ENCODE assay signal across 20 cellular contexts in genomic region chr1:98921817-98922216, GRCh38.
DNase-seq lines count a peak whose midpoint lies in the region; ATAC-seq and TF ChIP-seq lines count a peak whose summit lies in the region.
"Had no signal": no experiment of that assay in that cellular context is flagged by ENCODE, and none has a peak within 500 bp of the region (broad histone marks: within the 10 kb centered on the region; RNA-seq: fewer than 3 reads in every experiment).

No MANE protein-coding gene starts in this region.

- no peaks in the 10 kb centered on the region for H3K9me3 ChIP-seq in SK-N-SH
- no peaks in the 10 kb centered on the region for H3K9me3 ChIP-seq in RWPE2 (ENCODE audit: severe bottlenecking)
- no peaks in the 10 kb centered on the region for H3K9me3 ChIP-seq in gastrocnemius medialis
- H3K9me3 ChIP-seq: HAP-1, SJSA1 had no signal

- 78% methylated on average over 2 of the region's 2 CpGs for WGBS in SK-N-SH (ENCODE audit: low lambda C conversion rate)

- peak overlapping the region; percentile 28 to 79; a peak in 1 of 4 replicates for H3K27ac ChIP-seq in SK-N-SH (ENCODE audit: low read depth in 2 of 2, low read length in 1 of 2)
- peak overlapping the region; percentile 88 for H3K27ac ChIP-seq in RWPE2 (ENCODE audit: poor library complexity, severe bottlenecking)
- no peak overlapping the region for H3K27ac ChIP-seq in gastrocnemius medialis
- H3K27ac ChIP-seq: SJSA1 had no signal

- POLR2A ChIA-PET in SK-N-SH (lab: Yijun Ruan, JAX), result no interaction called here

- H3K27me3 ChIP-seq in SK-N-SH (ENCODE audit: insufficient read depth), result no peaks in the 10 kb centered on the region
- H3K27me3 ChIP-seq in RWPE2 (ENCODE audit: insufficient read depth, poor library complexity, severe bottlenecking), result no peaks in the 10 kb centered on the region
- no peaks in the 10 kb centered on the region for H3K27me3 ChIP-seq in gastrocnemius medialis

- no peak overlapping the region for H2AFZ ChIP-seq in SK-N-SH (ENCODE audit: low read depth)
- H2AFZ ChIP-seq: GM23338 had no signal

- intact Hi-C loops in gastrocnemius medialis (cut with DNase I; ENCODE audit: low total_unique reads), result no loop called here

- TF ChIP-seq POLR2A in gastrocnemius medialis (IDR thresholded peaks at IDR 0.05), result no peak

- TF ChIP-seq EP300 in SK-N-SH (IDR thresholded peaks at IDR 0.05; ENCODE audit: borderline replicate concordance in 1 of 2, low read depth in 1 of 2, low read length in 1 of 2), result no peak

- in situ Hi-C loops in gastrocnemius medialis (cut with MboI; ENCODE audit: low sequenced_read_pairs in 4 of 4), result no loop called here

- TF ChIP-seq RAD21 in SK-N-SH (IDR thresholded peaks at IDR 0.05; ENCODE audit: low read length), result no peak

- H3K4me3 ChIP-seq in SK-N-SH (ENCODE audit: low read depth in 2 of 2, low read length in 1 of 2), result no peak overlapping the region
- H3K4me3 ChIP-seq in RWPE2 (ENCODE audit: severe bottlenecking), result no peak overlapping the region
- H3K4me3 ChIP-seq in fibroblast of mammary gland (ENCODE audit: control insufficient read depth, low read depth, low read length), result no peak overlapping the region
- H3K4me3 ChIP-seq in gastrocnemius medialis, result no peak overlapping the region
- H3K4me3 ChIP-seq: GM23338, HAP-1, SJSA1 had no signal

- ATAC-seq in SK-N-SH treated with all-trans-retinoic acid at 6 μM for 48 hours (no peak), RWPE2 (ENCODE audit: low read depth) (peak; percentile 94), HG03439 (IDR thresholded peaks at IDR 0.05; ENCODE audit: unreplicated experiment) (no peak), gastrocnemius medialis (no peak)
- ATAC-seq: CD8-positive, alpha-beta T cell; GM23338 had no signal

- peaks cover 6 to 41% of the 10 kb centered on the region in 2 experiments for H3K4me1 ChIP-seq in SK-N-SH (ENCODE audit: control insufficient read depth in 1 of 2, insufficient read depth in 2 of 2, low read depth in 1 of 2, low read length in 1 of 2)
- H3K4me1 ChIP-seq in RWPE2 (ENCODE audit: insufficient read depth, poor library complexity, severe bottlenecking), result peaks cover 28% of the 10 kb centered on the region
- H3K4me1 ChIP-seq in gastrocnemius medialis, result no peaks in the 10 kb centered on the region
- H3K4me1 ChIP-seq: HAP-1, SJSA1 had no signal

- no peaks in the 10 kb centered on the region for H4K20me1 ChIP-seq in SK-N-SH (ENCODE audit: insufficient read depth)

- peaks cover 12% of the 10 kb centered on the region for H3F3A ChIP-seq in SK-N-SH (replicated peaks; ENCODE audit: insufficient read depth)

- H3K79me2 ChIP-seq in SK-N-SH (ENCODE audit: insufficient read depth), result no peaks in the 10 kb centered on the region

- H3K36me3 ChIP-seq in SK-N-SH (replicated peaks in 1 of 2; ENCODE audit: control insufficient read depth in 1 of 2, insufficient read depth in 2 of 2, low read length in 1 of 2), result peaks cover 0 to 2% of the 10 kb centered on the region in 2 experiments
- no peaks in the 10 kb centered on the region for H3K36me3 ChIP-seq in RWPE2 (ENCODE audit: low read depth)
- H3K36me3 ChIP-seq in gastrocnemius medialis, result no peaks in the 10 kb centered on the region
- H3K36me3 ChIP-seq: HAP-1, SJSA1 had no signal

- CTCF ChIA-PET in SK-N-SH (lab: Yijun Ruan, JAX), result no interaction called here

- no peak for TF ChIP-seq CTCF in SK-N-SH (IDR thresholded peaks at IDR 0.05)
- no peak for TF ChIP-seq CTCF in RWPE2 (IDR thresholded peaks at IDR 0.05; ENCODE audit: poor library complexity, severe bottlenecking)
- no peak for TF ChIP-seq CTCF in fibroblast of mammary gland (conservative IDR thresholded peaks at IDR 0.05; ENCODE audit: control insufficient read depth, insufficient read depth, low read depth, low read length)
- no peak for TF ChIP-seq CTCF in gastrocnemius medialis (IDR thresholded peaks at IDR 0.05 in 4 of 5, conservative IDR thresholded peaks at IDR 0.05 in 1 of 5)

- no peak overlapping the region for H3K4me2 ChIP-seq in SK-N-SH
- H3K4me2 ChIP-seq: GM23338 had no signal

- no peak for DNase-seq in SK-N-SH
- DNase-seq in HPDE6-E6E7 (ENCODE audit: extremely low spot score), result peak; percentile 44
- DNase-seq in RWPE2 (ENCODE audit: low spot score), result no peak
- peak; percentile 36 for DNase-seq in fibroblast of mammary gland (ENCODE audit: low read depth)
- DNase-seq in GM03348 (ENCODE audit: low spot score), result no peak
- no peak for DNase-seq in gastrocnemius medialis
- DNase-seq: AML-193; C1 segment of cervical spinal cord; CD8-positive, alpha-beta T cell; Kasumi-1; NCI-H1092; NCI-H1436; NCI-H1930; NCI-H2227 treated with DMSO at 0.1 percent for 48 hours; NCI-H510A had no signal

- no peak overlapping the region for H3K9ac ChIP-seq in SK-N-SH

- no peaks in the 10 kb centered on the region for H3K9me2 ChIP-seq in SK-N-SH

TF ChIP-seq in SK-N-SH, 30 proteins besides CTCF, POLR2A, EP300 and RAD21:
- TF ChIP-seq MAX (IDR thresholded peaks at IDR 0.05; ENCODE audit: low read depth) (no peak), CHD2 (IDR thresholded peaks at IDR 0.05; ENCODE audit: low read length, partially characterized antibody) (no peak), MEF2A (IDR thresholded peaks at IDR 0.05; ENCODE audit: borderline replicate concordance, low read depth) (no peak), POLR2AphosphoS5 (IDR thresholded peaks at IDR 0.05; ENCODE audit: low read depth, low read length) (no peak), TCF12 (IDR thresholded peaks at IDR 0.05) (no peak), RCOR1 (IDR thresholded peaks at IDR 0.05; ENCODE audit: low read length) (no peak), MXI1 (IDR thresholded peaks at IDR 0.05; ENCODE audit: low read depth, low read length) (no peak), FOXJ3 (CRISPR knock-in tag; IDR thresholded peaks at IDR 0.05) (no peak), GATA2 (CRISPR knock-in tag; IDR thresholded peaks at IDR 0.05) (no peak), GABPA (IDR thresholded peaks at IDR 0.05; ENCODE audit: low read depth) (no peak), JUND (IDR thresholded peaks at IDR 0.05) (no peak), TAF1 (IDR thresholded peaks at IDR 0.05; ENCODE audit: borderline replicate concordance, low read depth, low read length) (no peak), ELF1 (IDR thresholded peaks at IDR 0.05) (no peak)
- TF ChIP-seq, protein P1, sequence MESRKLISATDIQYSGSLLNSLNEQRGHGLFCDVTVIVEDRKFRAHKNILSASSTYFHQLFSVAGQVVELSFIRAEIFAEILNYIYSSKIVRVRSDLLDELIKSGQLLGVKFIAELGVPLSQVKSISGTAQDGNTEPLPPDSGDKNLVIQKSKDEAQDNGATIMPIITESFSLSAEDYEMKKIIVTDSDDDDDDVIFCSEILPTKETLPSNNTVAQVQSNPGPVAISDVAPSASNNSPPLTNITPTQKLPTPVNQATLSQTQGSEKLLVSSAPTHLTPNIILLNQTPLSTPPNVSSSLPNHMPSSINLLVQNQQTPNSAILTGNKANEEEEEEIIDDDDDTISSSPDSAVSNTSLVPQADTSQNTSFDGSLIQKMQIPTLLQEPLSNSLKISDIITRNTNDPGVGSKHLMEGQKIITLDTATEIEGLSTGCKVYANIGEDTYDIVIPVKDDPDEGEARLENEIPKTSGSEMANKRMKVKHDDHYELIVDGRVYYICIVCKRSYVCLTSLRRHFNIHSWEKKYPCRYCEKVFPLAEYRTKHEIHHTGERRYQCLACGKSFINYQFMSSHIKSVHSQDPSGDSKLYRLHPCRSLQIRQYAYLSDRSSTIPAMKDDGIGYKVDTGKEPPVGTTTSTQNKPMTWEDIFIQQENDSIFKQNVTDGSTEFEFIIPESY (IDR thresholded peaks at IDR 0.05; ENCODE audit: borderline replicate concordance, low read depth), result no peak

TF ChIP-seq in SK-N-SH treated with all-trans-retinoic acid at 6 μM for 48 hours, 23 proteins besides CTCF, POLR2A, EP300 and RAD21 (continues in another document):
- TF ChIP-seq GLIS3 (CRISPR knock-in tag; IDR thresholded peaks at IDR 0.05) (no peak), RARB (CRISPR knock-in tag; IDR thresholded peaks at IDR 0.05) (no peak), ZNF70 (CRISPR knock-in tag; IDR thresholded peaks at IDR 0.05) (no peak), ZNF565 (CRISPR knock-in tag; conservative IDR thresholded peaks at IDR 0.05; ENCODE audit: low read depth) (no peak), OSR1 (CRISPR knock-in tag; IDR thresholded peaks at IDR 0.05) (no peak), ZC3H10 (CRISPR knock-in tag; IDR thresholded peaks at IDR 0.05) (no peak), SNAI2 (CRISPR knock-in tag; IDR thresholded peaks at IDR 0.05) (no peak), ZFP30 (CRISPR knock-in tag; IDR thresholded peaks at IDR 0.05) (no peak), ISL1 (CRISPR knock-in tag; IDR thresholded peaks at IDR 0.05) (no peak), PPARA (CRISPR knock-in tag; IDR thresholded peaks at IDR 0.05; ENCODE audit: borderline replicate concordance) (no peak), ZFP3 (CRISPR knock-in tag; IDR thresholded peaks at IDR 0.05) (no peak), BACH2 (CRISPR knock-in tag; IDR thresholded peaks at IDR 0.05; ENCODE audit: borderline replicate concordance) (no peak), ESRRG (CRISPR knock-in tag; IDR thresholded peaks at IDR 0.05) (no peak)
- TF ChIP-seq, protein P2, sequence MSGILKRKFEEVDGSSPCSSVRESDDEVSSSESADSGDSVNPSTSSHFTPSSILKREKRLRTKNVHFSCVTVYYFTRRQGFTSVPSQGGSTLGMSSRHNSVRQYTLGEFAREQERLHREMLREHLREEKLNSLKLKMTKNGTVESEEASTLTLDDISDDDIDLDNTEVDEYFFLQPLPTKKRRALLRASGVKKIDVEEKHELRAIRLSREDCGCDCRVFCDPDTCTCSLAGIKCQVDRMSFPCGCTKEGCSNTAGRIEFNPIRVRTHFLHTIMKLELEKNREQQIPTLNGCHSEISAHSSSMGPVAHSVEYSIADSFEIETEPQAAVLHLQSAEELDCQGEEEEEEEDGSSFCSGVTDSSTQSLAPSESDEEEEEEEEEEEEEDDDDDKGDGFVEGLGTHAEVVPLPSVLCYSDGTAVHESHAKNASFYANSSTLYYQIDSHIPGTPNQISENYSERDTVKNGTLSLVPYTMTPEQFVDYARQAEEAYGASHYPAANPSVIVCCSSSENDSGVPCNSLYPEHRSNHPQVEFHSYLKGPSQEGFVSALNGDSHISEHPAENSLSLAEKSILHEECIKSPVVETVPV (CRISPR knock-in tag; IDR thresholded peaks at IDR 0.05), result no peak
- TF ChIP-seq, protein P3, sequence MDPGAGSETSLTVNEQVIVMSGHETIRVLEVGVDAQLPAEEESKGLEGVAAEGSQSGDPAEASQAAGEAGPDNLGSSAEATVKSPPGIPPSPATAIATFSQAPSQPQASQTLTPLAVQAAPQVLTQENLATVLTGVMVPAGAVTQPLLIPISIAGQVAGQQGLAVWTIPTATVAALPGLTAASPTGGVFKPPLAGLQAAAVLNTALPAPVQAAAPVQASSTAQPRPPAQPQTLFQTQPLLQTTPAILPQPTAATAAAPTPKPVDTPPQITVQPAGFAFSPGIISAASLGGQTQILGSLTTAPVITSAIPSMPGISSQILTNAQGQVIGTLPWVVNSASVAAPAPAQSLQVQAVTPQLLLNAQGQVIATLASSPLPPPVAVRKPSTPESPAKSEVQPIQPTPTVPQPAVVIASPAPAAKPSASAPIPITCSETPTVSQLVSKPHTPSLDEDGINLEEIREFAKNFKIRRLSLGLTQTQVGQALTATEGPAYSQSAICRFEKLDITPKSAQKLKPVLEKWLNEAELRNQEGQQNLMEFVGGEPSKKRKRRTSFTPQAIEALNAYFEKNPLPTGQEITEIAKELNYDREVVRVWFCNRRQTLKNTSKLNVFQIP (CRISPR knock-in tag; IDR thresholded peaks at IDR 0.05; ENCODE audit: borderline replicate concordance, low read depth), result no peak

Comparison
In these comparisons a context has a peak if more than half of its experiments do, and no peak if none do; other contexts are left out.
1. DNase-seq: peak in HPDE6-E6E7 (single experiment) and fibroblast of mammary gland (single experiment); none in SK-N-SH (single experiment), RWPE2 (single experiment), GM03348 (single experiment) and gastrocnemius medialis (0 of 2).
2. H3K27ac ChIP-seq: peak in SK-N-SH (2 of 2) and RWPE2 (single experiment); none in gastrocnemius medialis (0 of 4).